Comparison of ENCODE assay signal across 26 cellular contexts in the genomic region with DNA sequence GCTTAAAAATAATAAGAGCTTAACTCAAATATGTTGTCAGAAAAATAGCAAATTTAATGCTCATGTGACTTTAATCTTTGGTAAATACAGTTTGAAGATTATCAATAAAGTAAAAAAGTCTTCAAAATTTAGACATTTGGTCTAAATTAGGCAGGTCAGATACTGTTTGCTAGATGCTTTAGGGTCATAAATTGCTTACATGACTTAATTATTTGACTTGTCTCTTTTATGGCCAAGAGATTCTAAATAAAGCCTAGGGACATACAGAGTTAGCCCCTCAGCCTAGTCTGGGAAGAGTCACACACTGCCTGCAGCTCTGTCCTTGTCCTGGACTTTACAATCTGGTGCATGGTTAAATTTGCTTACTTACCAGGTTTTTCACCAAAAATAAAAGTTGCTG.
"Had no signal": no experiment of that assay in that cellular context is flagged by ENCODE, and none has a peak within 500 bp of the region (broad histone marks: within the 10 kb centered on the region; RNA-seq: fewer than 3 reads in every experiment).

No MANE protein-coding gene starts in this region.

- DNase-seq: dermis blood vessel endothelial cell; dorsolateral prefrontal cortex; effector CD4-positive, alpha-beta T cell; effector memory CD4-positive, alpha-beta T cell; erythroblast; esophagus squamous epithelium; foreskin fibroblast; foreskin melanocyte; gastrocnemius medialis; glutamatergic neuron; head of caudate nucleus; heart right ventricle; hippocampal formation; left cardiac atrium; left lung; left ventricle myocardium superior; lower lobe of right lung; mesenchymal stem cell; mucosa of descending colon; naive B cell; naive thymus-derived CD8-positive, alpha-beta T cell had no signal

- H3K4me3 ChIP-seq: coronary artery, dorsolateral prefrontal cortex, esophagus squamous epithelium, gastrocnemius medialis, heart right ventricle, left lung, lower lobe of right lung, mucosa of descending colon had no signal

- H3K4me1 Mint-ChIP-seq: mesothelial cell of epicardium had no signal

- H3K27me3 ChIP-seq: dorsolateral prefrontal cortex, esophagus squamous epithelium, gastrocnemius medialis, heart right ventricle, left lung had no signal

- H3K27ac Mint-ChIP-seq: mesothelial cell of epicardium had no signal

- H3K4me1 ChIP-seq: esophagus squamous epithelium, gastrocnemius medialis, lower lobe of right lung had no signal

- H3K27me3 Mint-ChIP-seq: naive B cell; naive thymus-derived CD8-positive, alpha-beta T cell had no signal

- H3K27ac ChIP-seq: coronary artery, dorsolateral prefrontal cortex, epithelial cell of prostate, esophagus squamous epithelium, gastrocnemius medialis, heart right ventricle, left lung, lower lobe of right lung had no signal

- H3K4me3 Mint-ChIP-seq: mesothelial cell of epicardium; naive B cell; naive thymus-derived CD8-positive, alpha-beta T cell had no signal

- FAIRE-seq: keratinocyte had no signal

- H3K9me3 ChIP-seq: esophagus squamous epithelium, gastrocnemius medialis, left lung, lower lobe of right lung, mucosa of descending colon had no signal

- ATAC-seq: esophagus mucosa; gastrocnemius medialis; heart right ventricle; left cardiac atrium; left lung; left ventricle myocardium superior; lower lobe of right lung; mucosa of descending colon; naive thymus-derived CD8-positive, alpha-beta T cell had no signal
